24 cellular contexts compared by ENCODE assay signal in the genomic region with DNA sequence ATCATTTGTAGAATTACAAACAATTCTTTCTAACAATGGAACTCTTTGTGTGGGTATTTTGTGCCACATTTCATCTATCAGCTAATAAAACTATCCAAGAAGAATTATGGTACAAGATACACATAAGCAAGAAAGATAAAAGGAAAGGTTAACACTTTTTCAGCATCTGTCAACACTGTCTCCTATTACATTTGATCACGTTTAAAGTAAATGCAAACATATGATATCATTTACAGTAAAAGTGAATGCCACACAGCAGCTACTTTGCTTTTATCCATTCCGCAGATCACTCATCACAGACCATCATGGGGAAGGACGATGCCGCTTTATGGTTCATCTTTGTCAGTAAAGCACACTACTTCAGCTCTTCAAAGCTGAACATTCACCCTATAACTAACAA.
"Had no signal": no experiment of that assay in that cellular context is flagged by ENCODE, and none has a peak within 500 bp of the region (broad histone marks: within the 10 kb centered on the region; RNA-seq: fewer than 3 reads in every experiment).

No MANE protein-coding gene starts in this region.

- H3K4me1 Mint-ChIP-seq: activated naive CD4-positive, alpha-beta T cell treated with anti-CD3 and anti-CD28 coated beads, Interleukin-2, amount 50 U/mL, for 24 hours; activated naive CD8-positive, alpha-beta T cell treated with anti-CD3 and anti-CD28 coated beads, Interleukin-2, amount 50 U/mL, for 24 hours; endodermal cell; T-helper 17 cell had no signal

- H3K4me1 ChIP-seq: breast epithelium, heart right ventricle, suprapubic skin, tibial artery had no signal

- H3K9me3 ChIP-seq: breast epithelium, heart right ventricle, mucosa of descending colon, suprapubic skin, tibial artery had no signal

- H3K27me3 Mint-ChIP-seq: activated CD8-positive, alpha-beta T cell treated with anti-CD3 and anti-CD28 coated beads for 36 hours; activated naive CD4-positive, alpha-beta T cell treated with anti-CD3 and anti-CD28 coated beads, Interleukin-2, amount 50 U/mL, for 24 hours; activated naive CD8-positive, alpha-beta T cell treated with anti-CD3 and anti-CD28 coated beads, Interleukin-2, amount 50 U/mL, for 24 hours; natural killer cell treated with Interleukin-12 subunit alpha and Interleukin-12 subunit beta and Interleukin-15 and Interleukin-18, amount 100 ng/mL, for 72 hours; T-helper 17 cell had no signal

- DNase-seq: activated CD4-positive, alpha-beta T cell treated with anti-CD3 and anti-CD28 coated beads, Interleukin-2, amount 50 U/mL, for 1 hour; activated CD8-positive, alpha-beta T cell treated with anti-CD3 and anti-CD28 coated beads for 36 hours; activated naive CD8-positive, alpha-beta T cell treated with anti-CD3 and anti-CD28 coated beads, Interleukin-2, amount 50 U/mL, for 24 hours; activated T-cell treated with anti-CD3 and anti-CD28 coated beads, Interleukin-2, amount 50 U/mL, for 48 hours; central memory CD4-positive, alpha-beta T cell; endodermal cell; foreskin fibroblast; heart right ventricle; left ventricle myocardium superior; mucosa of descending colon; posterior cingulate gyrus; right cardiac atrium; stimulated activated CD4-positive, alpha-beta T cell treated with anti-CD3 and anti-CD28 coated beads, Interleukin-15, amount 100 ng/mL, for 24 hours; stimulated activated CD4-positive, alpha-beta T cell treated with anti-CD3 and anti-CD28 coated beads, Interleukin-2, amount 100 ng/mL, for 24 hours; stimulated activated naive CD4-positive, alpha-beta T cell; T-helper 17 cell; T1000; tibial artery had no signal

- H3K9me3 Mint-ChIP-seq: activated naive CD4-positive, alpha-beta T cell treated with anti-CD3 and anti-CD28 coated beads, Interleukin-2, amount 50 U/mL, for 24 hours; activated naive CD8-positive, alpha-beta T cell treated with anti-CD3 and anti-CD28 coated beads, Interleukin-2, amount 50 U/mL, for 24 hours; activated T-helper 2 cell treated with anti-CD3 and anti-CD28 coated beads, Interferon-gamma antibody, Interleukin-2, Interleukin-4, amounts not matched to agents 10 μg/mL and 5 μg/mL and 100 μg/mL, durations not matched to agents 14 hours and 24 hours and 36 hours; endodermal cell had no signal

- H3K36me3 ChIP-seq: breast epithelium, heart right ventricle, suprapubic skin, tibial artery had no signal

- H3K27ac ChIP-seq: breast epithelium, heart right ventricle, suprapubic skin, tibial artery had no signal

- H3K27me3 ChIP-seq: breast epithelium, heart right ventricle, suprapubic skin, tibial artery had no signal

- H3K36me3 Mint-ChIP-seq: activated naive CD4-positive, alpha-beta T cell treated with anti-CD3 and anti-CD28 coated beads, Interleukin-2, amount 50 U/mL, for 24 hours; natural killer cell treated with Interleukin-12 subunit alpha and Interleukin-12 subunit beta and Interleukin-15 and Interleukin-18, amount 100 ng/mL, for 72 hours had no signal

- H3K4me3 ChIP-seq: breast epithelium, heart right ventricle, mucosa of descending colon, suprapubic skin, tibial artery had no signal

- H3K27ac Mint-ChIP-seq: activated CD8-positive, alpha-beta T cell treated with anti-CD3 and anti-CD28 coated beads for 36 hours; activated naive CD4-positive, alpha-beta T cell treated with anti-CD3 and anti-CD28 coated beads, Interleukin-2, amount 50 U/mL, for 24 hours; activated naive CD8-positive, alpha-beta T cell treated with anti-CD3 and anti-CD28 coated beads, Interleukin-2, amount 50 U/mL, for 24 hours; activated T-helper 2 cell treated with anti-CD3 and anti-CD28 coated beads, Interferon-gamma antibody, Interleukin-2, Interleukin-4, amounts not matched to agents 10 μg/mL and 5 μg/mL and 100 μg/mL, durations not matched to agents 14 hours and 24 hours and 36 hours; endodermal cell; natural killer cell treated with Interleukin-12 subunit alpha and Interleukin-12 subunit beta and Interleukin-15 and Interleukin-18, amount 100 ng/mL, for 72 hours; T-helper 17 cell had no signal

- ATAC-seq: activated CD8-positive, alpha-beta T cell treated with anti-CD3 and anti-CD28 coated beads for 36 hours; activated naive CD8-positive, alpha-beta T cell treated with anti-CD3 and anti-CD28 coated beads, Interleukin-2, amount 50 U/mL, for 24 hours; esophagus mucosa; heart right ventricle; left ventricle myocardium superior; mucosa of descending colon; natural killer cell treated with Interleukin-12 subunit alpha and Interleukin-12 subunit beta and Interleukin-15 and Interleukin-18, amount 100 ng/mL, for 72 hours; right cardiac atrium; T-helper 17 cell had no signal

- H3K4me3 Mint-ChIP-seq: activated CD8-positive, alpha-beta T cell treated with anti-CD3 and anti-CD28 coated beads for 36 hours; activated naive CD4-positive, alpha-beta T cell treated with anti-CD3 and anti-CD28 coated beads, Interleukin-2, amount 50 U/mL, for 24 hours; activated naive CD8-positive, alpha-beta T cell treated with anti-CD3 and anti-CD28 coated beads, Interleukin-2, amount 50 U/mL, for 24 hours; endodermal cell; natural killer cell treated with Interleukin-12 subunit alpha and Interleukin-12 subunit beta and Interleukin-15 and Interleukin-18, amount 100 ng/mL, for 72 hours; T-helper 17 cell had no signal
